Comparison of ENCODE assay signal across 1 cellular context in genomic region chr14:77139540-77140342, GRCh38.
TF ChIP-seq lines count a peak whose summit lies in the region.

No MANE protein-coding gene starts in this region.

TF ChIP-seq in HCT116, 20 proteins besides CTCF, POLR2A, EP300 and RAD21:
- TF ChIP-seq YY1 (IDR thresholded peaks at IDR 0.05; ENCODE audit: extremely low read depth, insufficient replicate concordance, low read depth, low read length), result peak; percentile 27
- peak; percentile 63 for TF ChIP-seq MAX (IDR thresholded peaks at IDR 0.05)
- TF ChIP-seq ATF3 (IDR thresholded peaks at IDR 0.05), result no peak
- no peak for TF ChIP-seq CBX3 (IDR thresholded peaks at IDR 0.05; ENCODE audit: low read depth)
